In the genomic region with DNA sequence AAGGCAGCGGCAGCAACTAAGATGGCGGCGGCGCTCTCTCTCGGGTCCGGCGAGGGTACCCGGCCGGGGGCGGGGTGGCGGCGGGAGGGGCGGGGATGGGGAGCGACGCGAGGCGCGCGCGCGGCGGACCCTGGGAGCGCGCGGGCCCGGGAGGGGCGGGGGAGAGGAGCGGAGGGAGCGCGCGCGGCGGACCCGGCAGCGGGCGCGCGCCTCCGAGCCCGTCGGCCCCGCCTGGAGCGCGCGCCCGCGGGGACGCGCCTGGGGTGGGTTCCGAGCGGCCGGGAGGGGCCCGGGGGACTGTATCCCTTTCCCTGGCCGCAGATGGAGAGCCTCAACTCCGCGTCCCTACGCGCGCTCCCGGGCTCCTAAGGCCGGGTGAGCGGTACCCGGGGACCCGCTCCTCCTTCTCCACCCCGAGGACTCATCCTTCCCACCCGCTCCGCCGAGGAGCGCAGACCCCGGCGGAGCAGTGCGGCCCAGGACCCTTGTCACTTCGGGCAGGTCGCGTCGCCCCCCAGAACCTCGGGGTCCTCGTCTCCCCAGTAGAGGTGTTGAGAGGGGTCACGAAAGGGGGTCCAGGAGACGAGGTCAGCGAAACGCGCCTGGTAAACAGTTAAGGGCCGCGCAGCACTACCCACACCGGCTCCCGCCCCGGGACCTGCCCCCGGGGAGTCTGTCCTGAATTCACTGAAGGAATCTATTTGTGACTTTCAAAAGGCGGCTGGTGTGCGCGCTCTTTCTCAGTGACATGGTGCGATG, we compare ENCODE assay signal across 7 cellular contexts. TPM values are rescaled to one million over a fixed set of nuclear protein-coding genes. Genes with fewer than 3 reads are reported as not detected.
DNase-seq lines count a peak whose midpoint lies in the region; ATAC-seq, FAIRE-seq and TF ChIP-seq lines count a peak whose summit lies in the region.

A gene (minus strand): TSS at position 23 of the 759 bp plus-strand sequence. CDS start 232 bp downstream, outside the sequence.

- no peak for TF ChIP-seq RAD21 in liver (IDR thresholded peaks at IDR 0.05)

- FAIRE-seq in GM18507 (lab: Jason Lieb, UNC): peak; percentile 44

- DNase-seq in GM18507 (ENCODE audit: extremely low spot score, insufficient read length, low read depth) (peak; percentile 95), NCI-H526 treated with DMSO at 0.1 percent for 48 hours (lab: John Stamatoyannopoulos, UW) (peak; percentile 49), dermis microvascular lymphatic vessel endothelial cell (ENCODE audit: low read depth in 2 of 2) (peak; percentile 53 to 89)
- peak; percentile 92 for DNase-seq in activated CD4-positive, alpha-beta T cell treated with anti-CD3 and anti-CD28 coated beads, Interleukin-2, amount 50 U/mL, for 48 hours
- peak; percentile 87 to 88 for DNase-seq in stimulated activated CD4-positive, alpha-beta T cell treated with anti-CD3 and anti-CD28 coated beads, Interleukin-2, amount 100 ng/mL, for 48 hours

- no peaks in the 10 kb centered on the region for H3K36me3 ChIP-seq in liver (ENCODE audit: control insufficient read depth in 4 of 4, insufficient read depth in 3 of 4, low read depth in 1 of 4, low read length in 3 of 4)

- peak within 1 kb of the TSS in 1 of 2 donors; percentile 28 for H3K9ac ChIP-seq in liver (ENCODE audit: low read depth in 1 of 2, low read length in 2 of 2)

- ATAC-seq in HG03103 (IDR thresholded peaks at IDR 0.05; ENCODE audit: low read depth, unreplicated experiment): peak; percentile 44

- H3K9me3 ChIP-seq in liver (ENCODE audit: control insufficient read depth in 4 of 4, low read length in 3 of 4): no peaks in the 10 kb centered on the region

- peak within 1 kb of the TSS; percentile 31 to 54 for H3K27ac ChIP-seq in liver (ENCODE audit: low read depth in 1 of 2, low read length in 2 of 2)

- no peaks in the 10 kb centered on the region for H3K27me3 ChIP-seq in liver (ENCODE audit: control insufficient read depth in 4 of 4, insufficient read depth in 4 of 4, low read length in 3 of 4)

- H3K4me3 ChIP-seq in liver (ENCODE audit: low read depth in 1 of 3, low read length in 3 of 3): peak within 1 kb of the TSS; percentile 65 to 96 (median 74)

- peaks cover 10 to 23% (median 21%) of the 10 kb centered on the region in 4 donors for H3K4me1 ChIP-seq in liver (ENCODE audit: control insufficient read depth in 4 of 4, insufficient read depth in 4 of 4, low read length in 3 of 4)

- no peak for TF ChIP-seq CTCF in liver (IDR thresholded peaks at IDR 0.05; ENCODE audit: low read depth, low read length, missing input control)

- WGBS in liver: 2% methylated on average over 93 of the region's 93 CpGs

TF ChIP-seq in liver, 16 proteins besides CTCF, POLR2A, EP300 and RAD21:
- no peak for TF ChIP-seq NR2F2 (IDR thresholded peaks at IDR 0.05)
- peak; percentile 66 for TF ChIP-seq YY1 (IDR thresholded peaks at IDR 0.05)
- TF ChIP-seq, protein P1, sequence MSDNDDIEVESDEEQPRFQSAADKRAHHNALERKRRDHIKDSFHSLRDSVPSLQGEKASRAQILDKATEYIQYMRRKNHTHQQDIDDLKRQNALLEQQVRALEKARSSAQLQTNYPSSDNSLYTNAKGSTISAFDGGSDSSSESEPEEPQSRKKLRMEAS (IDR thresholded peaks at IDR 0.05): no peak
- TF ChIP-seq HNF4G (IDR thresholded peaks at IDR 0.05): no peak

RNA-seq across cellular contexts. Expression of the gene that starts here (rescaled TPM):
- total RNA-seq in dermis microvascular lymphatic vessel endothelial cell (43.8 and 61.8 TPM in 2 replicates), liver (10 to 100 TPM in 1 of 2 donors, 1 to 10 TPM in 1; 8.0 to 13.4 TPM)
- polyA plus RNA-seq in liver: 1 to 10 TPM; 3.1 to 9.6 TPM

Comparison
In these comparisons a context has a peak if more than half of its experiments do, and no peak if none do; other contexts are left out.
1. Peak in every context shown above with its lines: DNase-seq, ATAC-seq, H3K4me3 ChIP-seq and H3K27ac ChIP-seq.